27 cellular contexts compared by ENCODE assay signal in genomic region chr3:159326998-159327397, GRCh38.
"Had no signal": no experiment of that assay in that cellular context is flagged by ENCODE, and none has a peak within 500 bp of the region (broad histone marks: within the 10 kb centered on the region; RNA-seq: fewer than 3 reads in every experiment).

No MANE protein-coding gene starts in this region.

- H3K9me3 ChIP-seq: stomach, suprapubic skin, testis, thoracic aorta, thyroid gland, tibial artery, tibial nerve, transverse colon, upper lobe of left lung, upper lobe of right lung, uterus, vagina had no signal

- H3K36me3 ChIP-seq: stomach, suprapubic skin, thoracic aorta, thyroid gland, tibial artery, tibial nerve, transverse colon, upper lobe of left lung, upper lobe of right lung, uterus, vagina had no signal

- H3K4me1 ChIP-seq: stomach, suprapubic skin, testis, thyroid gland, tibial artery, tibial nerve, transverse colon, upper lobe of left lung, upper lobe of right lung, uterus, vagina had no signal

- FAIRE-seq: urothelium cell line had no signal

- H3K27ac ChIP-seq: stomach, suprapubic skin, testis, thoracic aorta, thyroid gland, tibial artery, tibial nerve, transverse colon, upper lobe of left lung, upper lobe of right lung, uterus, vagina had no signal

- H3K27me3 ChIP-seq: stomach, suprapubic skin, testis, thyroid gland, tibial artery, tibial nerve, transverse colon, upper lobe of left lung, upper lobe of right lung, uterus, vagina had no signal

- ATAC-seq: stimulated activated effector memory CD8-positive, alpha-beta T cell treated with anti-CD3 and anti-CD28 coated beads, Interleukin-12 subunit alpha, Interleukin-12 subunit beta, amount 100 ng/mL, for 72 hours; stimulated activated memory B cell treated with anti-CD40 and anti-IgM and Interleukin-4, amounts not matched to agents 10 μg/mL and 1 μg/mL and 100 μg/mL, for 72 hours; stimulated activated naive B cell treated with anti-CD40 and anti-IgM and Interleukin-4, amounts not matched to agents 10 μg/mL and 1 μg/mL and 100 μg/mL, for 72 hours; stimulated activated naive CD8-positive, alpha-beta T cell treated with anti-CD3 and anti-CD28 coated beads, Interleukin-15, amount 100 ng/mL, for 72 hours; stimulated activated naive CD8-positive, alpha-beta T cell treated with anti-CD3 and anti-CD28 coated beads, Interleukin-15, Interleukin-2, amounts not matched to agents 100 U/mL and 50 U/mL, for 24 hours; upper lobe of right lung had no signal

- DNase-seq: stimulated activated CD4-positive, alpha-beta T cell treated with anti-CD3 and anti-CD28 coated beads, Interleukin-2, amount 100 ng/mL, for 48 hours; stimulated activated CD4-positive, alpha-beta T cell treated with anti-CD3 and anti-CD28 coated beads, Interleukin-4, amount 100 ng/mL, for 1 hour; stimulated activated CD4-positive, alpha-beta T cell treated with anti-CD3 and anti-CD28 coated beads, Interleukin-4, amount 100 ng/mL, for 24 hours; stimulated activated CD4-positive, alpha-beta T cell treated with anti-CD3 and anti-CD28 coated beads, Interleukin-4, amount 100 ng/mL, for 4 hours; stimulated activated CD8-positive, alpha-beta memory T cell treated with anti-CD3 and anti-CD28 coated beads, Interleukin-4, amount 100 ng/mL, for 48 hours; stimulated activated naive B cell treated with anti-CD40 and anti-IgM and Interleukin-4, amounts not matched to agents 10 μg/mL and 1 μg/mL and 100 μg/mL, for 72 hours; stimulated activated naive CD4-positive, alpha-beta T cell; stimulated activated naive CD4-positive, alpha-beta T cell treated with Interleukin-2 at 50 U/mL for 16 hours; stimulated activated naive CD8-positive, alpha-beta T cell treated with anti-CD3 and anti-CD28 coated beads, Interleukin-15, amount 100 ng/mL, for 72 hours; stimulated activated naive CD8-positive, alpha-beta T cell treated with anti-CD3 and anti-CD28 coated beads, Interleukin-15, Interleukin-2, amounts not matched to agents 100 U/mL and 50 U/mL, for 24 hours; stomach; substantia nigra; testis; thyroid gland; tibial artery; transverse colon; trophoblast cell; upper lobe of left lung; upper lobe of right lung; uterus had no signal

- H3K4me3 ChIP-seq: stomach, suprapubic skin, testis, thoracic aorta, thyroid gland, tibial artery, tibial nerve, transverse colon, upper lobe of left lung, upper lobe of right lung, uterus, vagina had no signal
